In the genomic region with DNA sequence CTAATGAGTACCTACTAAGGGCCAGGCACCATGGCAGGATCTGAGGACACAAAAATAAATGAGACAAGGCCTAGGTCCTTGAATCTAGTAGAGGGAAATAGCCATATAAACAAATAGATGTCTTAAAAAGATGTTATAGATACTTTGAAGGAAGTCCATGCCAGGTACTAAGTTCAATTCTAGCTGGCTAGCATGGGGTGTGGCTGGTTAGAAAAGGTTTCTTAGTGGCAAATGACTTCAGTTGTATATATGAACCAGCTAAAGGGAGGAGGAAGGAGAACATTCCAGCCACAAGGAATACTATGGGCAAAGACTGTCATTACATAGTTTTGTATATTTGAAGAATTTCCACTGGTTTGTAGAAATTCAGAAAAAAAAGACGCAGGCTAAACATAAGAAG, we compare ENCODE assay signal across 7 cellular contexts.
"Had no signal": no experiment of that assay in that cellular context is flagged by ENCODE, and none has a peak within 500 bp of the region (broad histone marks: within the 10 kb centered on the region; RNA-seq: fewer than 3 reads in every experiment).

No MANE protein-coding gene starts in this region.

- H3K27ac ChIP-seq: HL-60 had no signal

- FAIRE-seq: HTR-8/SVneo, K562 had no signal

- H3K27ac Mint-ChIP-seq: IgD-negative memory B cell had no signal

- H3K4me1 Mint-ChIP-seq: IgD-negative memory B cell had no signal

- H3K27me3 Mint-ChIP-seq: IgD-negative memory B cell had no signal

- H3K4me3 Mint-ChIP-seq: IgD-negative memory B cell had no signal

- DNase-seq: IMR-90, KBM-7 had no signal

- H3K4me3 ChIP-seq: K562 had no signal

- ATAC-seq: HepG2, K562 had no signal
